ENCODE assay signal across 20 cellular contexts in the genomic region with DNA sequence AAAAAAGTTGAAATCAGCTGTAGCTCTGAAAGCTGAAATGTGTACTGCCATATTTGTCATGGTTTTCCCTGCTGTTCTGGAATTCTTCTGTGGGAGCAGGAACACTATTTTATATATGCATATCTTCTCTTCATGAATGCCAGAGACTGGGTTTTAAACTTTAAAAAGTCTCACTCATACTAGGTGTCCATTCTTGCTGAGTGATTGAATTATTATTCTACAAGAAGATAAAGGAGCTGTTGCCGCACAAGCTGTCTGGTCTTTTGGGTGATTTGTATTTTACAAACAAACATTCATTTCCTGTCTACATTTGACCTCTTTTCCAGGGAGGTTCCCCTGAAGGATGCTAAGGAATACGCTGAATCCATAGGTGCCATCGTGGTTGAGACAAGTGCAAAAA. TPM values are rescaled to one million over a fixed set of nuclear protein-coding genes. Genes with fewer than 3 reads are reported as not detected.
"Had no signal": no experiment of that assay in that cellular context is flagged by ENCODE, and none has a peak within 500 bp of the region (broad histone marks: within the 10 kb centered on the region; RNA-seq: fewer than 3 reads in every experiment).

No MANE protein-coding gene starts in this region.

- H3K4me2 ChIP-seq: KMS-11 had no signal

- ATAC-seq: HepG2, SK-N-SH treated with all-trans-retinoic acid at 6 μM for 48 hours had no signal

- H3K27ac ChIP-seq: KMS-11, RWPE1 had no signal

- H3K9ac ChIP-seq: KMS-11 had no signal

- DNase-seq: IMR-90, Kasumi-1, MM.1S, NCI-H1092 treated with DMSO at 0.1 percent for 48 hours, NCI-H1436, NCI-H187, NCI-H2029, NCI-H2081 treated with DMSO at 0.1 percent for 48 hours, NCI-H2171, NCI-H226, NCI-H446, NCI-H510A, NCI-H524 treated with DMSO at 0.1 percent for 48 hours, NCI-H69, NCI-H774, SHP77 had no signal

RNA-seq across cellular contexts. Expression of a gene that starts 40.5 kb away (rescaled TPM):
- total RNA-seq: HepG2 had no signal
